Comparison of ENCODE assay signal across 8 cellular contexts in genomic region chr18:48663931-48664847, GRCh38.
A peak's percentile ranks its signal among the peaks of the same experiment; 100 is the strongest.
DNase-seq lines count a peak whose midpoint lies in the region; ATAC-seq and TF ChIP-seq lines count a peak whose summit lies in the region.

No MANE protein-coding gene starts in this region.

- peak; percentile 63 for ATAC-seq in Right ventricle myocardium inferior
- ATAC-seq in GM21381 (IDR thresholded peaks at IDR 0.05; ENCODE audit: unreplicated experiment), result no peak
- ATAC-seq in HG03135 (IDR thresholded peaks at IDR 0.05; ENCODE audit: unreplicated experiment), result no peak

- TF ChIP-seq CTCF in AG09309 (IDR thresholded peaks at IDR 0.05; ENCODE audit: control insufficient read depth, insufficient read depth, low read depth, low read length, missing control alignments) (peak; percentile 97), GM20000 (IDR thresholded peaks at IDR 0.05; ENCODE audit: extremely low read depth, missing control alignments) (peak; percentile 77)

- H3K4me3 ChIP-seq in AG09309 (ENCODE audit: control insufficient read depth, low read depth, low read length), result no peak overlapping the region

- DNase-seq in AG09309 (ENCODE audit: low read depth), result no peak
- peak; percentile 62 for DNase-seq in GM20000 (ENCODE audit: low spot score)
- peak; percentile 23 for DNase-seq in RPMI7951 (ENCODE audit: low read depth)
- peak; percentile 57 for DNase-seq in activated naive CD4-positive, alpha-beta T cell treated with Interleukin-2 at 50 U/mL for 16 hours
- peak; percentile 87 for DNase-seq in Right ventricle myocardium inferior (ENCODE audit: missing footprints)
- peak; percentile 55 for DNase-seq in pons (ENCODE audit: low spot score)

- intact Hi-C loops in Right ventricle myocardium inferior (cut with DNase I), result loop anchor here (1.0 to 2.0 kb wide), 2 partner anchors 123 to 188 kb away; no protein-coding TSS in a partner anchor
